In genomic region chr9:130689937-130690700, GRCh38 we compare ENCODE assay signal across 8 cellular contexts. TPM values are rescaled to one million over a fixed set of nuclear protein-coding genes. Genes with fewer than 3 reads are reported as not detected.
A peak's percentile ranks its signal among the peaks of the same experiment; 100 is the strongest.
DNase-seq lines count a peak whose midpoint lies in the region; ATAC-seq, FAIRE-seq and TF ChIP-seq lines count a peak whose summit lies in the region.

No MANE protein-coding gene starts in this region.

- H3K4me1 Mint-ChIP-seq in GM23338 (peaks cover 34% of the 10 kb centered on the region), brain (peaks cover 39% of the 10 kb centered on the region)

- 0 out of 2 replicates have a peak, but pooled peaks cover 3% of the 10 kb centered on the region for H3F3A ChIP-seq in GM23338 (replicated peaks; ENCODE audit: low read depth)

- DNase-seq in GM23338 (ENCODE audit: low spot score) = peak; percentile 95
- peak; percentile 84 for DNase-seq in NCI-H524 treated with DMSO at 0.1 percent for 48 hours (lab: John Stamatoyannopoulos, UW)
- peak; percentile 97 for DNase-seq in iris pigment epithelial cell (ENCODE audit: low read depth)
- peak in 1 of 2 donors; percentile 77 for DNase-seq in suprapubic skin (ENCODE audit: low spot score in 2 of 2)

- H3K4me2 ChIP-seq in GM23338 = peak overlapping the region; percentile 35; the same call in 1 of the 2 replicates

- H3K9me3 Mint-ChIP-seq in GM23338 (peaks cover 7% of the 10 kb centered on the region; the same call in 1 of the 3 replicates), brain (peaks cover 0 to 2% (median 0%) of the 10 kb centered on the region in 5 experiments)

- H3K27ac Mint-ChIP-seq in GM23338 = peak overlapping the region; percentile 25; the same call in 1 of the 2 replicates
- peak overlapping the region in 4 of 5 experiments; percentile 1 to 59 (median 26) for H3K27ac Mint-ChIP-seq in brain

- H3K4me1 ChIP-seq in GM23338 (ENCODE audit: insufficient read depth) = peaks cover 12% of the 10 kb centered on the region
- peaks cover 26% of the 10 kb centered on the region for H3K4me1 ChIP-seq in suprapubic skin

- no peaks in the 10 kb centered on the region for H3K9me2 ChIP-seq in GM23338 (ENCODE audit: insufficient read depth)

- peak; percentile 59 for ATAC-seq in GM23338
- no peak for ATAC-seq in GM19395 (IDR thresholded peaks at IDR 0.05; ENCODE audit: unreplicated experiment)
- no peak for ATAC-seq in GM18909 (IDR thresholded peaks at IDR 0.05; ENCODE audit: poor library complexity, unreplicated experiment)

- H3K36me3 ChIP-seq in GM23338 (ENCODE audit: insufficient read depth) = no peaks in the 10 kb centered on the region
- H3K36me3 ChIP-seq in suprapubic skin = no peaks in the 10 kb centered on the region

- no peaks in the 10 kb centered on the region for H3K9me3 ChIP-seq in suprapubic skin

- TF ChIP-seq POLR2A in suprapubic skin (IDR thresholded peaks at IDR 0.05) = no peak

- peaks cover 15% of the 10 kb centered on the region for H3K27me3 Mint-ChIP-seq in GM23338 (ENCODE audit: insufficient read depth, low read depth, poor library complexity)
- peaks cover 40% of the 10 kb centered on the region for H3K27me3 Mint-ChIP-seq in brain

- TF ChIP-seq CTCF in GM23338 (conservative IDR thresholded peaks at IDR 0.05; ENCODE audit: low read depth in 2 of 2) = no peak
- no peak for TF ChIP-seq CTCF in brain (conservative IDR thresholded peaks at IDR 0.05)
- TF ChIP-seq CTCF in suprapubic skin (IDR thresholded peaks at IDR 0.05) = no peak

- H3K4me3 ChIP-seq in GM23338 (no peak overlapping the region), suprapubic skin (peak overlapping the region; percentile 39)

- peak; percentile 98 for FAIRE-seq in A204.1 (lab: Jason Lieb, UNC)

- H3K36me3 Mint-ChIP-seq in GM23338 (ENCODE audit: low read depth) (peaks cover 8% of the 10 kb centered on the region), brain (peaks cover 4% of the 10 kb centered on the region)

- TF ChIP-seq EP300 in suprapubic skin (IDR thresholded peaks at IDR 0.05) = no peak

- H3K4me3 Mint-ChIP-seq in GM23338 (peak overlapping the region; percentile 39), brain (peak overlapping the region; percentile 18 to 77 (median 50))

- peaks cover 4% of the 10 kb centered on the region for H4K20me1 ChIP-seq in GM23338 (replicated peaks; ENCODE audit: insufficient read depth)

- no peak overlapping the region for H2AFZ ChIP-seq in GM23338

- peaks cover 15% of the 10 kb centered on the region for H3K79me2 ChIP-seq in GM23338 (replicated peaks; ENCODE audit: insufficient read depth)

- WGBS in suprapubic skin = 54% methylated on average over 15 of the region's 15 CpGs

- no peaks in the 10 kb centered on the region for H3K27me3 ChIP-seq in GM23338 (ENCODE audit: insufficient read depth)
- no peaks in the 10 kb centered on the region for H3K27me3 ChIP-seq in suprapubic skin

- H3K27ac ChIP-seq in GM23338 (ENCODE audit: low read depth) = no peak overlapping the region
- peak overlapping the region; percentile 57 for H3K27ac ChIP-seq in suprapubic skin

TF ChIP-seq in GM23338, 12 proteins besides CTCF, POLR2A, EP300 and RAD21:
- peak; percentile 84 for TF ChIP-seq POLR2AphosphoS5 (IDR thresholded peaks at IDR 0.05; ENCODE audit: low read depth)
- no peak for TF ChIP-seq ETS1 (IDR thresholded peaks at IDR 0.05)
TF ChIP-seq in GM23338: peak in this region for 1.

RNA-seq across cellular contexts. Expression of gene EXOSC2, which starts 3.5 kb away (rescaled TPM):
- total RNA-seq in GM23338 (2014; rRNA removed; shearing (Covaris generic)) = 77.7 and 80.3 TPM in 2 replicates
- polyA plus RNA-seq in GM23338 (2016; fragmentation: Nextera tagmentation; extraction: Ambion mirVana) (35.1 and 37.6 TPM in 2 replicates), brain (ENCODE audit: insufficient read depth, low read depth, low replicate concordance) (33.7 TPM)
- 10 to 100 TPM; 19.5 to 30.4 (median 23.8) TPM for total RNA-seq in suprapubic skin

RNA-seq across cellular contexts. Expression of gene PRDM12, which starts 25.7 kb away (rescaled TPM):
- 0.78 TPM in 1 of 2 replicates, not detected in the other for total RNA-seq in GM23338 (2014; rRNA removed; shearing (Covaris generic))
- 0.11 and 0.14 TPM in 2 replicates for polyA plus RNA-seq in GM23338 (2016; fragmentation: Nextera tagmentation; extraction: Ambion mirVana)
- polyA plus RNA-seq in brain (ENCODE audit: insufficient read depth, low read depth, low replicate concordance) = 0.17 TPM
- total RNA-seq in suprapubic skin = not detected
